ENCODE assay signal across 20 cellular contexts in genomic region chr3:5572168-5572567, GRCh38.
DNase-seq lines count a peak whose midpoint lies in the region; ATAC-seq lines count a peak whose summit lies in the region.
"Had no signal": no experiment of that assay in that cellular context is flagged by ENCODE, and none has a peak within 500 bp of the region (broad histone marks: within the 10 kb centered on the region; RNA-seq: fewer than 3 reads in every experiment).

No MANE protein-coding gene starts in this region.

- H3K27ac Mint-ChIP-seq in stimulated activated naive CD8-positive, alpha-beta T cell treated with anti-CD3 and anti-CD28 coated beads, Interleukin-15, amount 100 ng/mL, for 72 hours, result no peak overlapping the region
- H3K27ac Mint-ChIP-seq: CD14-positive monocyte; CD4-positive, alpha-beta memory T cell; HFFc6 had no signal

- no peaks in the 10 kb centered on the region for H3K9me3 Mint-ChIP-seq in stimulated activated naive CD8-positive, alpha-beta T cell treated with anti-CD3 and anti-CD28 coated beads, Interleukin-15, amount 100 ng/mL, for 72 hours

- H3K4me3 ChIP-seq in SJCRH30, result no peak overlapping the region
- H3K4me3 ChIP-seq: A549, BLaER1 had no signal

- no peaks in the 10 kb centered on the region for H3K36me3 ChIP-seq in SJCRH30
- H3K36me3 ChIP-seq: BLaER1 had no signal

- H3K9me3 ChIP-seq in SJCRH30 (replicated peaks), result no peaks in the 10 kb centered on the region
- H3K9me3 ChIP-seq: A549, BLaER1 had no signal

- ATAC-seq in stimulated activated naive CD8-positive, alpha-beta T cell treated with anti-CD3 and anti-CD28 coated beads, Interleukin-15, amount 100 ng/mL, for 72 hours, result peak; percentile 15
- no peak for ATAC-seq in stimulated activated naive CD8-positive, alpha-beta T cell treated with anti-CD3 and anti-CD28 coated beads, Interleukin-15, Interleukin-2, amounts not matched to agents 100 U/mL and 50 U/mL, for 24 hours
- ATAC-seq in HG03108 (IDR thresholded peaks at IDR 0.05; ENCODE audit: unreplicated experiment), result no peak
- ATAC-seq: A549, HCT116 had no signal

- H3K27me3 ChIP-seq in SJCRH30, result no peaks in the 10 kb centered on the region
- H3K27me3 ChIP-seq: BLaER1 had no signal

- no peak for DNase-seq in stimulated activated naive CD8-positive, alpha-beta T cell treated with anti-CD3 and anti-CD28 coated beads, Interleukin-15, amount 100 ng/mL, for 72 hours
- no peak for DNase-seq in stimulated activated naive CD8-positive, alpha-beta T cell treated with anti-CD3 and anti-CD28 coated beads, Interleukin-15, Interleukin-2, amounts not matched to agents 100 U/mL and 50 U/mL, for 24 hours
- DNase-seq in midbrain (lab: John Stamatoyannopoulos, UW) (peak; percentile 43), retina (peak; percentile 49), SJCRH30 (no peak)
- DNase-seq in stimulated activated CD4-positive, alpha-beta T cell treated with anti-CD3 and anti-CD28 coated beads, Interleukin-1b, Interleukin-23, amount 100 ng/mL, for 48 hours, result no peak
- DNase-seq: AML-193; CD4-positive, alpha-beta memory T cell; DMS153; DMS79 treated with DMSO at 0.1 percent for 48 hours; GF-D8; GOT3; H7; HFFc6 had no signal

- no peak overlapping the region for H3K27ac ChIP-seq in SJCRH30
- H3K27ac ChIP-seq: 22Rv1, A549, BLaER1 had no signal

- H3K27me3 Mint-ChIP-seq in stimulated activated naive CD8-positive, alpha-beta T cell treated with anti-CD3 and anti-CD28 coated beads, Interleukin-15, amount 100 ng/mL, for 72 hours, result no peaks in the 10 kb centered on the region

- no peak overlapping the region for H3K4me3 Mint-ChIP-seq in stimulated activated naive CD8-positive, alpha-beta T cell treated with anti-CD3 and anti-CD28 coated beads, Interleukin-15, amount 100 ng/mL, for 72 hours
- H3K4me3 Mint-ChIP-seq: CD14-positive monocyte; CD4-positive, alpha-beta memory T cell; HFFc6 had no signal

- no peaks in the 10 kb centered on the region for H3K4me1 Mint-ChIP-seq in stimulated activated naive CD8-positive, alpha-beta T cell treated with anti-CD3 and anti-CD28 coated beads, Interleukin-15, amount 100 ng/mL, for 72 hours
- H3K4me1 Mint-ChIP-seq: CD14-positive monocyte; CD4-positive, alpha-beta memory T cell had no signal

- H3K4me1 ChIP-seq in SJCRH30, result no peaks in the 10 kb centered on the region
- H3K4me1 ChIP-seq: A549, BLaER1 had no signal

Comparison
In these comparisons a context has a peak if more than half of its experiments do, and no peak if none do; other contexts are left out.
1. DNase-seq: peak in midbrain (single experiment) and retina (single experiment); none in stimulated activated naive CD8-positive, alpha-beta T cell treated with anti-CD3 and anti-CD28 coated beads, Interleukin-15, amount 100 ng/mL, for 72 hours (0 of 2), stimulated activated naive CD8-positive, alpha-beta T cell treated with anti-CD3 and anti-CD28 coated beads, Interleukin-15, Interleukin-2, amounts not matched to agents 100 U/mL and 50 U/mL, for 24 hours (single experiment), stimulated activated CD4-positive, alpha-beta T cell treated with anti-CD3 and anti-CD28 coated beads, Interleukin-1b, Interleukin-23, amount 100 ng/mL, for 48 hours (single experiment) and SJCRH30 (0 of 2).